ENCODE assay signal across 8 cellular contexts in genomic region chr13:46553521-46553885, GRCh38. TPM values are rescaled to one million over a fixed set of nuclear protein-coding genes. Genes with fewer than 3 reads are reported as not detected.
A peak's percentile ranks its signal among the peaks of the same experiment; 100 is the strongest.
DNase-seq lines count a peak whose midpoint lies in the region; ATAC-seq, FAIRE-seq and TF ChIP-seq lines count a peak whose summit lies in the region.

No MANE protein-coding gene starts in this region.

- ATAC-seq in GM18907 (IDR thresholded peaks at IDR 0.05; ENCODE audit: unreplicated experiment): peak; percentile 2

- TF ChIP-seq CTCF in ascending aorta (IDR thresholded peaks at IDR 0.05): no peak

- H3K9me3 ChIP-seq in ascending aorta: no peaks in the 10 kb centered on the region

- FAIRE-seq in frontal cortex (lab: Jason Lieb, UNC): no peak

- peaks cover 2 to 10% of the 10 kb centered on the region in 2 donors for H3K4me1 ChIP-seq in ascending aorta

- intact Hi-C loops in ascending aorta (cut with DNase I): loop anchor here (2.0 to 10.0 kb wide), 4 partner anchors 51 to 244 kb away; partner anchors contain the start of gene ESD

- peak overlapping the region; percentile 90 to 100 for H3K4me3 ChIP-seq in ascending aorta

- peak; percentile 16 for DNase-seq in HK-2 (ENCODE audit: unreplicated experiment)
- DNase-seq in ascending aorta (ENCODE audit: low spot score in 2 of 2): peak in 1 of 2 donors; percentile 66
- no peak for DNase-seq in AG08395 (ENCODE audit: low spot score)
- DNase-seq in MV-4-11 (lab: John Stamatoyannopoulos, UW): no peak
- DNase-seq in frontal cortex (ENCODE audit: low spot score in 2 of 2): no peak

- H3K36me3 ChIP-seq in ascending aorta: no peaks in the 10 kb centered on the region

- no peaks in the 10 kb centered on the region for H3K27me3 ChIP-seq in ascending aorta
- H3K27me3 ChIP-seq in layer of hippocampus (ENCODE audit: control insufficient read depth, insufficient read depth, low read length): no peaks in the 10 kb centered on the region

- peak overlapping the region; percentile 95 to 96 for H3K27ac ChIP-seq in ascending aorta
- peak overlapping the region; percentile 58 for H3K27ac ChIP-seq in layer of hippocampus (ENCODE audit: low read depth, low read length)
- peak overlapping the region; percentile 73 for H3K27ac ChIP-seq in temporal lobe (ENCODE audit: low read depth, low read length)

RNA-seq across cellular contexts. Expression of gene LRCH1, which starts 0.5 kb away (rescaled TPM):
- total RNA-seq in ascending aorta: 45.4 TPM
- 17.5 TPM for total RNA-seq in temporal lobe
- total RNA-seq in frontal cortex: 17.1 TPM
